ENCODE assay signal across 9 cellular contexts in genomic region chr1:22665752-22666151, GRCh38. TPM values are rescaled to one million over a fixed set of nuclear protein-coding genes. Genes with fewer than 3 reads are reported as not detected.
DNase-seq lines count a peak whose midpoint lies in the region; ATAC-seq, FAIRE-seq and TF ChIP-seq lines count a peak whose summit lies in the region.
"Had no signal": no experiment of that assay in that cellular context is flagged by ENCODE, and none has a peak within 500 bp of the region (broad histone marks: within the 10 kb centered on the region; RNA-seq: fewer than 3 reads in every experiment).

No MANE protein-coding gene starts in this region.

- ATAC-seq in IMR-90 (ENCODE audit: low read depth) (peak; percentile 87), K562 (peak; percentile 76), GM21367 (IDR thresholded peaks at IDR 0.05; ENCODE audit: unreplicated experiment) (no peak), HG02852 (IDR thresholded peaks at IDR 0.05; ENCODE audit: unreplicated experiment) (no peak)

- H3K9me3 ChIP-seq in IMR-90 (ENCODE audit: control insufficient read depth, insufficient read depth, low read length): no peaks in the 10 kb centered on the region
- no peaks in the 10 kb centered on the region for H3K9me3 ChIP-seq in K562 (replicated peaks; ENCODE audit: control insufficient read depth, insufficient read depth, low read depth, low read length)

- H2BK5ac ChIP-seq in IMR-90 (ENCODE audit: low read depth, low read length, poor library complexity, severe bottlenecking): no peak overlapping the region

- H3K27me3 ChIP-seq in IMR-90 (ENCODE audit: control insufficient read depth, insufficient read depth, low read length) (peaks cover 76% of the 10 kb centered on the region), K562 (ENCODE audit: control insufficient read depth in 2 of 2, insufficient read depth in 2 of 2, low read length in 2 of 2) (peaks cover 3 to 52% of the 10 kb centered on the region in 2 experiments; a peak in 4 of 5 replicates)

- no peak overlapping the region for H3K23ac ChIP-seq in IMR-90 (ENCODE audit: low read depth, low read length)

- CTCF ChIA-PET in IMR-90 (lab: Yijun Ruan, JAX) (interaction anchor here (0.6 kb wide), 1 partner anchor 271 kb away, joined by 4 read pairs; no protein-coding TSS in a partner anchor), K562 (lab: Yijun Ruan, JAX; ENCODE audit: low intra/inter-chr PET ratio) (interaction anchor here (0.7 to 1.6 kb wide), 2 partner anchors 265 to 299 kb away, joined by 3 to 9 read pairs; no protein-coding TSS in a partner anchor)

- dilution Hi-C loops in IMR-90 (cut with HindIII; ENCODE audit: low sequenced_read_pairs, unreplicated experiment): no loop called here

- no peak overlapping the region for H3K4ac ChIP-seq in IMR-90 (ENCODE audit: low read depth, low read length)

- H2BK20ac ChIP-seq in IMR-90 (ENCODE audit: low read depth, low read length): no peak overlapping the region

- H2BK120ac ChIP-seq in IMR-90 (ENCODE audit: low read depth, low read length): no peak overlapping the region

- WGBS in IMR-90 (ENCODE audit: extremely low coverage in 2 of 2, insufficient read length in 1 of 2), 2 experiments: 10% methylated on average over 2 of the region's 7 CpGs; no CpG with 5 or more reads in 1 of the 2 experiments
- 4% methylated on average over 7 of the region's 7 CpGs for WGBS in K562 (ENCODE audit: insufficient coverage, low coverage, missing lambda C conversion rate)

- H4K20me1 ChIP-seq in IMR-90 (ENCODE audit: insufficient read depth, low read length): no peaks in the 10 kb centered on the region
- H4K20me1 ChIP-seq in K562 (replicated peaks; ENCODE audit: control insufficient read depth, insufficient read depth, low read length): no peaks in the 10 kb centered on the region; the same call in 1 of the 2 replicates

- no peaks in the 10 kb centered on the region for H3K4me1 ChIP-seq in IMR-90 (ENCODE audit: control insufficient read depth, insufficient read depth, low read length)
- peaks cover 0 to 4% of the 10 kb centered on the region in 2 experiments; a peak in 1 of 5 replicates for H3K4me1 ChIP-seq in K562 (replicated peaks in 1 of 2; ENCODE audit: control insufficient read depth in 2 of 2, insufficient read depth in 2 of 2, low read length in 2 of 2)

- TF ChIP-seq RAD21 in IMR-90 (IDR thresholded peaks at IDR 0.05; ENCODE audit: low read length) (peak; percentile 88), K562 (CRISPR knock-in tag; conservative IDR thresholded peaks at IDR 0.05 in 1 of 2, IDR thresholded peaks at IDR 0.05 in 1 of 2) (peak; percentile 48 to 79)

- H2AFZ ChIP-seq in IMR-90 (replicated peaks; ENCODE audit: low read length, poor library complexity) (peak overlapping the region; percentile 77), K562 (ENCODE audit: low read depth, low read length) (no peak overlapping the region)

- H3K79me2 ChIP-seq in K562 (ENCODE audit: control insufficient read depth, insufficient read depth, low read length): no peaks in the 10 kb centered on the region

- intact Hi-C loops in IMR-90 (cut with micrococcal nuclease) (loop anchor here (1.0 to 10.0 kb wide), 2 partner anchors 265 to 299 kb away; no protein-coding TSS in a partner anchor), K562 (cut with micrococcal nuclease) (loop anchor here (1.0 kb wide), 1 partner anchor 265 kb away; no protein-coding TSS in a partner anchor)

- H4K5ac ChIP-seq in IMR-90 (ENCODE audit: low read depth, low read length): no peak overlapping the region

- DNase-seq in DMS114 treated with DMSO at 0.1 percent for 48 hours (lab: John Stamatoyannopoulos, UW; ENCODE audit: unreplicated experiment) (peak; percentile 20), IMR-90 (peak; percentile 43), K562 (ENCODE audit: extremely low read depth in 1 of 4, low spot score in 3 of 4) (peak; percentile 46 to 65 (median 58)), midbrain (lab: John Stamatoyannopoulos, UW) (peak; percentile 5), SKM-1 (lab: John Stamatoyannopoulos, UW; ENCODE audit: unreplicated experiment) (no peak), LoVo (ENCODE audit: low spot score) (no peak)

- no peaks in the 10 kb centered on the region for H3K36me3 ChIP-seq in IMR-90 (ENCODE audit: control insufficient read depth, insufficient read depth, low read length)
- H3K36me3 ChIP-seq in K562 (ENCODE audit: control insufficient read depth, insufficient read depth, low read length): no peaks in the 10 kb centered on the region

- TF ChIP-seq POLR2A in IMR-90 (IDR thresholded peaks at IDR 0.05; ENCODE audit: low read depth, low read length) (no peak), K562 (conservative IDR thresholded peaks at IDR 0.05) (no peak)

- H3K56ac ChIP-seq in IMR-90 (ENCODE audit: extremely low read depth, insufficient read depth, low read length): no peak overlapping the region

- in situ Hi-C loops in IMR-90 (cut with MboI; ENCODE audit: low sequenced_read_pairs) (no loop called here), K562 (cut with MboI) (no loop called here)

- BruUV-seq in IMR-90 (replicated peaks; lab: Mats Ljungman, UMichigan) (no TSS peak), K562 (replicated peaks; lab: Mats Ljungman, UMichigan) (no TSS peak)

- peak; percentile 69 for TF ChIP-seq CTCF in IMR-90 (conservative IDR thresholded peaks at IDR 0.05; ENCODE audit: low read depth, low read length)
- TF ChIP-seq CTCF in K562 (IDR thresholded peaks at IDR 0.05 in 2 of 3, conservative IDR thresholded peaks at IDR 0.05 in 1 of 3; ENCODE audit: insufficient read depth in 2 of 3, low read depth in 1 of 3, low read length in 3 of 3): peak; percentile 65 to 78 (median 76)

- no peak overlapping the region for H3K4me2 ChIP-seq in IMR-90 (ENCODE audit: low read depth, low read length)
- H3K4me2 ChIP-seq in K562 (ENCODE audit: insufficient read depth, low read length): no peak overlapping the region

- no peaks in the 10 kb centered on the region for H3K79me1 ChIP-seq in IMR-90 (ENCODE audit: low read depth in 1 of 2, low read length in 2 of 2)

- no peak for TF ChIP-seq EP300 in K562 (IDR thresholded peaks at IDR 0.05; ENCODE audit: low read length)

- H3K18ac ChIP-seq in IMR-90 (ENCODE audit: low read depth, low read length): no peak overlapping the region

- H3K27ac ChIP-seq in IMR-90 (ENCODE audit: insufficient read depth, low read length) (no peak overlapping the region), K562 (ENCODE audit: extremely low read depth, low read depth, low read length) (no peak overlapping the region)

- peak overlapping the region; percentile 60 for H2AK9ac ChIP-seq in IMR-90 (replicated peaks; ENCODE audit: low read depth, low read length, poor library complexity)

- no peak overlapping the region for H4K91ac ChIP-seq in IMR-90 (ENCODE audit: insufficient read depth, low read depth, low read length)

- peak; percentile 57 for FAIRE-seq in K562 (lab: Jason Lieb, UNC)

- no peak overlapping the region for H4K8ac ChIP-seq in IMR-90 (ENCODE audit: low read depth in 2 of 2, low read length in 2 of 2)

- H2AK5ac ChIP-seq in IMR-90 (ENCODE audit: low read depth, low read length): no peak overlapping the region

- no peak overlapping the region for H3K4me3 ChIP-seq in IMR-90 (ENCODE audit: insufficient read depth, low read depth, low read length)
- H3K4me3 ChIP-seq in K562: no peak overlapping the region

- POLR2A ChIA-PET in IMR-90 (lab: Charles Lee; ENCODE audit: unreplicated experiment) (no interaction called here), K562 (lab: Yijun Ruan, JAX) (interaction anchor here (0.6 to 1.0 kb wide), 2 partner anchors 267 to 503 kb away, joined by 3 read pairs; no protein-coding TSS in a partner anchor)

- H2BK15ac ChIP-seq in IMR-90 (ENCODE audit: low read depth, low read length): no peak overlapping the region

- no peak overlapping the region for H3K14ac ChIP-seq in IMR-90 (replicated peaks; ENCODE audit: low read depth, low read length)

- H3K9me1 ChIP-seq in IMR-90 (ENCODE audit: insufficient read depth, low read length): no peaks in the 10 kb centered on the region
- no peaks in the 10 kb centered on the region for H3K9me1 ChIP-seq in K562 (ENCODE audit: control insufficient read depth, insufficient read depth, low read length)

- H3K9ac ChIP-seq in IMR-90 (ENCODE audit: low read depth, low read length): no peak overlapping the region
- no peak overlapping the region for H3K9ac ChIP-seq in K562 (ENCODE audit: insufficient read depth in 1 of 2, low read depth in 2 of 2, low read length in 2 of 2)

RNA-seq across cellular contexts. Expression of gene C1QB, which starts 12.7 kb away (rescaled TPM):
- total RNA-seq in IMR-90 (2012; rRNA removed) (not detected in 2 replicates), K562 (2014; rRNA removed) (not detected in 2 replicates), K562 (2014; rRNA removed; fragmentation: Illumina TruSeq; extraction: Trizol) (not detected in 2 replicates), K562 (2015; rRNA removed; fragmentation: Illumina TruSeq; extraction: Trizol) (not detected in 2 replicates), K562 (2021) (0.51 and 0.55 TPM in 2 replicates)
- polyA plus RNA-seq in IMR-90 (2012; rRNA removed) (not detected in 2 replicates), K562 (2011; rRNA removed) (not detected in 2 replicates), K562 (2014; fragmentation: Illumina TruSeq; extraction: Trizol) (not detected in 2 replicates), K562 (2014; fragmentation: Nextera tagmentation; extraction: Ambion mirVana) (not detected), K562 (2014; rRNA removed) (not detected in 2 replicates)
- not detected in 2 replicates for polyA plus RNA-seq in IMR-90 (2012; cell fraction: cytosol; rRNA removed)
- not detected in 2 replicates for polyA plus RNA-seq in IMR-90 (2012; cell fraction: nucleus; rRNA removed; ENCODE audit: low replicate concordance)
- not detected in 2 replicates for total RNA-seq in K562 (2011; cell fraction: chromatin; rRNA removed; ENCODE audit: low replicate concordance)
- total RNA-seq in K562 (2011; cell fraction: nucleolus; rRNA removed): not detected in 2 replicates
- not detected in 2 replicates for total RNA-seq in K562 (2011; cell fraction: nucleoplasm; rRNA removed)
- not detected in 2 replicates for polyA plus RNA-seq in K562 (2011; cell fraction: cytosol; rRNA removed)
- polyA plus RNA-seq in K562 (2011; cell fraction: nucleus; rRNA removed): not detected in 2 replicates
- polyA plus RNA-seq in K562 (2012): not detected in 2 replicates
- polyA minus RNA-seq in K562 (2011; rRNA and poly(A)+ RNA removed): not detected in 2 replicates
- polyA minus RNA-seq in K562 (2011; cell fraction: cytosol; rRNA and poly(A)+ RNA removed): not detected in 2 replicates
- not detected in 2 replicates for polyA minus RNA-seq in K562 (2011; cell fraction: nucleus; rRNA and poly(A)+ RNA removed)
- total RNA-seq: pulmonary artery endothelial cell had no signal

RNA-seq across cellular contexts. Expression of gene C1QC, which starts 22.3 kb away (rescaled TPM):
- total RNA-seq in IMR-90 (2012; rRNA removed): not detected in 2 replicates
- not detected in 2 replicates for polyA plus RNA-seq in IMR-90 (2012; rRNA removed)
- polyA plus RNA-seq in IMR-90 (2012; cell fraction: cytosol; rRNA removed): not detected in 2 replicates
- polyA plus RNA-seq in IMR-90 (2012; cell fraction: nucleus; rRNA removed; ENCODE audit: low replicate concordance): not detected in 2 replicates
- total RNA-seq in K562 (2011; cell fraction: chromatin; rRNA removed; ENCODE audit: low replicate concordance): not detected in 2 replicates
- not detected in 2 replicates for total RNA-seq in K562 (2011; cell fraction: nucleolus; rRNA removed)
- not detected in 2 replicates for total RNA-seq in K562 (2011; cell fraction: nucleoplasm; rRNA removed)
- total RNA-seq in K562 (2014; rRNA removed): not detected in 2 replicates
- not detected in 2 replicates for total RNA-seq in K562 (2014; rRNA removed; fragmentation: Illumina TruSeq; extraction: Trizol)
- total RNA-seq in K562 (2015; rRNA removed; fragmentation: Illumina TruSeq; extraction: Trizol): not detected in 2 replicates
- total RNA-seq in K562 (2021): 0.47 and 0.69 TPM in 2 replicates
- polyA plus RNA-seq in K562 (2011; rRNA removed): not detected in 2 replicates
- polyA plus RNA-seq in K562 (2011; cell fraction: cytosol; rRNA removed): not detected in 2 replicates
- not detected in 2 replicates for polyA plus RNA-seq in K562 (2011; cell fraction: nucleus; rRNA removed)
- not detected in 2 replicates for polyA plus RNA-seq in K562 (2012)
- polyA plus RNA-seq in K562 (2014; fragmentation: Illumina TruSeq; extraction: Trizol): not detected in 2 replicates
- not detected for polyA plus RNA-seq in K562 (2014; fragmentation: Nextera tagmentation; extraction: Ambion mirVana)
- not detected in 2 replicates for polyA plus RNA-seq in K562 (2014; rRNA removed)
- not detected in 2 replicates for polyA minus RNA-seq in K562 (2011; rRNA and poly(A)+ RNA removed)
- polyA minus RNA-seq in K562 (2011; cell fraction: cytosol; rRNA and poly(A)+ RNA removed): not detected in 2 replicates
- polyA minus RNA-seq in K562 (2011; cell fraction: nucleus; rRNA and poly(A)+ RNA removed): not detected in 2 replicates
- total RNA-seq: pulmonary artery endothelial cell had no signal

RNA-seq across cellular contexts. Expression of gene C1QA, which starts 29.3 kb away (rescaled TPM):
- total RNA-seq in IMR-90 (2012; rRNA removed) (not detected in 2 replicates), K562 (2014; rRNA removed) (not detected in 2 replicates), K562 (2014; rRNA removed; fragmentation: Illumina TruSeq; extraction: Trizol) (not detected in 2 replicates), K562 (2015; rRNA removed; fragmentation: Illumina TruSeq; extraction: Trizol) (not detected in 2 replicates), K562 (2021) (0.71 and 0.94 TPM in 2 replicates)
- polyA plus RNA-seq in IMR-90 (2012; rRNA removed) (not detected in 2 replicates), K562 (2011; rRNA removed) (not detected in 2 replicates), K562 (2014; fragmentation: Illumina TruSeq; extraction: Trizol) (not detected in 2 replicates), K562 (2014; fragmentation: Nextera tagmentation; extraction: Ambion mirVana) (not detected), K562 (2014; rRNA removed) (not detected in 2 replicates)
- polyA plus RNA-seq in IMR-90 (2012; cell fraction: cytosol; rRNA removed): not detected in 2 replicates
- polyA plus RNA-seq in IMR-90 (2012; cell fraction: nucleus; rRNA removed; ENCODE audit: low replicate concordance): not detected in 2 replicates
- total RNA-seq in K562 (2011; cell fraction: chromatin; rRNA removed; ENCODE audit: low replicate concordance): not detected in 2 replicates
- not detected in 2 replicates for total RNA-seq in K562 (2011; cell fraction: nucleolus; rRNA removed)
- not detected in 2 replicates for total RNA-seq in K562 (2011; cell fraction: nucleoplasm; rRNA removed)
- polyA plus RNA-seq in K562 (2011; cell fraction: cytosol; rRNA removed): not detected in 2 replicates
- polyA plus RNA-seq in K562 (2011; cell fraction: nucleus; rRNA removed): not detected in 2 replicates
- not detected in 2 replicates for polyA plus RNA-seq in K562 (2012)
- polyA minus RNA-seq in K562 (2011; rRNA and poly(A)+ RNA removed): not detected in 2 replicates
- not detected in 2 replicates for polyA minus RNA-seq in K562 (2011; cell fraction: cytosol; rRNA and poly(A)+ RNA removed)
- not detected in 2 replicates for polyA minus RNA-seq in K562 (2011; cell fraction: nucleus; rRNA and poly(A)+ RNA removed)
- total RNA-seq: pulmonary artery endothelial cell had no signal

RNA-seq across cellular contexts. Expression of gene EPHB2, which starts 44.9 kb away (rescaled TPM):
- total RNA-seq in IMR-90 (2012; rRNA removed): 54.7 and 58.8 TPM in 2 replicates
- 52.3 and 53.6 TPM in 2 replicates for polyA plus RNA-seq in IMR-90 (2012; rRNA removed)
- 25.1 and 54.3 TPM in 2 replicates for polyA plus RNA-seq in IMR-90 (2012; cell fraction: cytosol; rRNA removed)
- 18.5 and 36.7 TPM in 2 replicates for polyA plus RNA-seq in IMR-90 (2012; cell fraction: nucleus; rRNA removed; ENCODE audit: low replicate concordance)
- 0.23 TPM in 1 of 2 replicates, not detected in the other for total RNA-seq in K562 (2011; cell fraction: chromatin; rRNA removed; ENCODE audit: low replicate concordance)
- total RNA-seq in K562 (2011; cell fraction: nucleolus; rRNA removed): not detected in 2 replicates
- total RNA-seq in K562 (2011; cell fraction: nucleoplasm; rRNA removed): not detected in 2 replicates
- not detected in 2 replicates for total RNA-seq in K562 (2014; rRNA removed)
- total RNA-seq in K562 (2014; rRNA removed; fragmentation: Illumina TruSeq; extraction: Trizol): not detected in 2 replicates
- total RNA-seq in K562 (2015; rRNA removed; fragmentation: Illumina TruSeq; extraction: Trizol): not detected in 2 replicates
- not detected in 2 replicates for total RNA-seq in K562 (2021)
- polyA plus RNA-seq in K562 (2011; rRNA removed): 0.05 TPM in 1 of 2 replicates, not detected in the other
- polyA plus RNA-seq in K562 (2011; cell fraction: cytosol; rRNA removed): 0.03 TPM in 1 of 2 replicates, not detected in the other
- not detected in 2 replicates for polyA plus RNA-seq in K562 (2011; cell fraction: nucleus; rRNA removed)
- 0.03 and 0.18 TPM in 2 replicates for polyA plus RNA-seq in K562 (2012)
- not detected in 2 replicates for polyA plus RNA-seq in K562 (2014; fragmentation: Illumina TruSeq; extraction: Trizol)
- polyA plus RNA-seq in K562 (2014; fragmentation: Nextera tagmentation; extraction: Ambion mirVana): not detected
- polyA plus RNA-seq in K562 (2014; rRNA removed): not detected in 2 replicates
- polyA minus RNA-seq in K562 (2011; rRNA and poly(A)+ RNA removed): not detected in 2 replicates
- not detected in 2 replicates for polyA minus RNA-seq in K562 (2011; cell fraction: cytosol; rRNA and poly(A)+ RNA removed)
- polyA minus RNA-seq in K562 (2011; cell fraction: nucleus; rRNA and poly(A)+ RNA removed): not detected in 2 replicates

Comparison
In these comparisons a context has a peak if more than half of its experiments do, and no peak if none do; other contexts are left out.
1. DNase-seq: peak in DMS114 treated with DMSO at 0.1 percent for 48 hours (single experiment), IMR-90 (single experiment), K562 (4 of 4) and midbrain (single experiment); none in SKM-1 (single experiment) and LoVo (single experiment).
2. ATAC-seq: peak in IMR-90 (single experiment) and K562 (single experiment); none in GM21367 (single experiment) and HG02852 (single experiment).